9 cellular contexts compared by ENCODE assay signal in genomic region chr17:38674013-38674748, GRCh38. TPM values are rescaled to one million over a fixed set of nuclear protein-coding genes. Genes with fewer than 3 reads are reported as not detected.
A peak's percentile ranks its signal among the peaks of the same experiment; 100 is the strongest.
DNase-seq lines count a peak whose midpoint lies in the region; ATAC-seq, FAIRE-seq and TF ChIP-seq lines count a peak whose summit lies in the region.
"Had no signal": no experiment of that assay in that cellular context is flagged by ENCODE, and none has a peak within 500 bp of the region (broad histone marks: within the 10 kb centered on the region; RNA-seq: fewer than 3 reads in every experiment).

No MANE protein-coding gene starts in this region.

- POLR2A ChIA-PET in Panc1 (lab: Charles Lee): interaction anchor here (0.6 kb wide), 1 partner anchor 70 kb away, joined by 3 read pairs; no protein-coding TSS in a partner anchor

- peak overlapping the region; percentile 58; the same call in 1 of the 2 replicates for H3K9ac ChIP-seq in ES-I3 (ENCODE audit: low read depth, low read length)

- H3K4me3 ChIP-seq in Panc1 (ENCODE audit: low read depth in 2 of 2, low read length in 2 of 2) (peak overlapping the region; percentile 59 to 62), bronchial epithelial cell (ENCODE audit: low read depth, low read length) (peak overlapping the region; percentile 53), tibial nerve (peak overlapping the region; percentile 32 to 71 (median 48))

- in situ Hi-C loops in Panc1 (cut with HindIII; ENCODE audit: low pct_unique_long_range_greater_than_20kb, low sequenced_read_pairs): no loop called here
- in situ Hi-C loops in ACHN (cut with HindIII; ENCODE audit: low pct_ligation_motif_present, low pct_unique_long_range_greater_than_20kb, low sequenced_read_pairs): no loop called here

- H3K36me3 ChIP-seq in ES-I3 (ENCODE audit: insufficient read depth, low read length) (no peaks in the 10 kb centered on the region), Panc1 (ENCODE audit: control insufficient read depth, insufficient read depth, low read length) (no peaks in the 10 kb centered on the region), bronchial epithelial cell (ENCODE audit: control insufficient read depth, insufficient read depth, low read length) (no peaks in the 10 kb centered on the region), tibial nerve (no peaks in the 10 kb centered on the region)

- no peak for DNase-seq in Panc1 (ENCODE audit: low read depth, low spot score)
- DNase-seq in bronchial epithelial cell (ENCODE audit: low read depth): no peak
- peak; percentile 89 for DNase-seq in mesenteric fat pad (ENCODE audit: low spot score)
- DNase-seq in tibial nerve (ENCODE audit: low spot score in 2 of 2): no peak
- DNase-seq in ACHN: no peak
- no peak for DNase-seq in SIG-M5 (lab: John Stamatoyannopoulos, UW)

- BruUV-seq in Panc1 (replicated peaks; lab: Mats Ljungman, UMichigan): TSS peak; percentile 77

- ATAC-seq in GM21723 (IDR thresholded peaks at IDR 0.05; ENCODE audit: unreplicated experiment) (peak; percentile 13), Panc1 (peak; percentile 44)

- H3K27me3 ChIP-seq in Panc1 (ENCODE audit: control insufficient read depth, insufficient read depth, low read length): no peaks in the 10 kb centered on the region
- peaks cover 18% of the 10 kb centered on the region for H3K27me3 ChIP-seq in bronchial epithelial cell (ENCODE audit: control insufficient read depth, insufficient read depth, low read length)
- peaks cover 0 to 73% of the 10 kb centered on the region in 2 donors for H3K27me3 ChIP-seq in tibial nerve

- peak overlapping the region; percentile 73; the same call in 1 of the 2 replicates for H3K27ac ChIP-seq in Panc1 (ENCODE audit: low read length)
- peak overlapping the region in 1 of 4 donors; percentile 79 for H3K27ac ChIP-seq in tibial nerve

- H3K9me3 ChIP-seq in ES-I3 (ENCODE audit: control insufficient read depth, insufficient read depth, low read length) (no peaks in the 10 kb centered on the region), Panc1 (ENCODE audit: control insufficient read depth, insufficient read depth, low read depth, low read length) (no peaks in the 10 kb centered on the region), tibial nerve (no peaks in the 10 kb centered on the region)

- H3K4me1 ChIP-seq in ES-I3 (ENCODE audit: insufficient read depth, low read length) (no peaks in the 10 kb centered on the region), Panc1 (ENCODE audit: control insufficient read depth, insufficient read depth, low read length) (peaks cover 10% of the 10 kb centered on the region), tibial nerve (peaks cover 0 to 53% (median 21%) of the 10 kb centered on the region in 4 donors)

- FAIRE-seq in bronchial epithelial cell (lab: Jason Lieb, UNC): no peak
- FAIRE-seq: TTC549 had no signal

- CTCF ChIA-PET in Panc1 (lab: Charles Lee): interaction anchor here (0.7 to 1.1 kb wide), 2 partner anchors 60 to 155 kb away, joined by 6 read pairs; no protein-coding TSS in a partner anchor

- no peak for TF ChIP-seq POLR2A in tibial nerve (IDR thresholded peaks at IDR 0.05)

- 0 to 1% methylated on average over 8 to 38 of the region's 85 CpGs for WGBS in tibial nerve, 2 donors

- intact Hi-C loops in Panc1 (cut with micrococcal nuclease; ENCODE audit: unreplicated experiment): no loop called here

- TF ChIP-seq CTCF in Panc1 (IDR thresholded peaks at IDR 0.05) (peak; percentile 54), bronchial epithelial cell (IDR thresholded peaks at IDR 0.05; ENCODE audit: insufficient read depth, low read length, severe bottlenecking) (peak; percentile 22), tibial nerve (IDR thresholded peaks at IDR 0.05) (no peak)

- TF ChIP-seq EP300 in tibial nerve (IDR thresholded peaks at IDR 0.05): no peak

RNA-seq across cellular contexts. Expression of gene EPOP, which starts 0.6 kb away (rescaled TPM):
- total RNA-seq in Panc1 (2021; ENCODE audit: unreplicated experiment) (19.9 TPM), bronchial epithelial cell (2.4 and 4.2 TPM in 2 replicates), mesenteric fat pad (2.5 TPM), tibial nerve (1 to 10 TPM; 1.3 to 5.7 (median 4.6) TPM)
- polyA plus RNA-seq in Panc1 (2012; ENCODE audit: insufficient read length): 10.3 TPM

RNA-seq across cellular contexts. Expression of gene MLLT6, which starts 30.9 kb away (rescaled TPM):
- total RNA-seq in Panc1 (2021; ENCODE audit: unreplicated experiment) (50.6 TPM), bronchial epithelial cell (10.8 and 14.2 TPM in 2 replicates), mesenteric fat pad (77.0 TPM), tibial nerve (100 to 1,000 TPM in 2 of 4 donors, 10 to 100 TPM in 2; 83.9 to 185 (median 116) TPM)
- 38.4 TPM for polyA plus RNA-seq in Panc1 (2012; ENCODE audit: insufficient read length)

RNA-seq across cellular contexts. Expression of gene CISD3, which starts 56.0 kb away (rescaled TPM):
- 45.0 TPM for total RNA-seq in Panc1 (2021; ENCODE audit: unreplicated experiment)
- polyA plus RNA-seq in Panc1 (2012; ENCODE audit: insufficient read length): 39.3 TPM
- total RNA-seq in bronchial epithelial cell: 2.9 and 4.4 TPM in 2 replicates
- total RNA-seq in mesenteric fat pad: 44.6 TPM
- 10 to 100 TPM; 10.2 to 19.2 (median 16.5) TPM for total RNA-seq in tibial nerve

Comparison
In these comparisons a context has a peak if more than half of its experiments do, and no peak if none do; other contexts are left out.
1. CTCF ChIP-seq: peak in Panc1 (single experiment) and bronchial epithelial cell (single experiment); none in tibial nerve (0 of 5).
2. Peak in every context shown above with its lines, with median percentiles within 50 percentile points of each other: H3K4me3 ChIP-seq.